10 cellular contexts compared by ENCODE assay signal in the genomic region with DNA sequence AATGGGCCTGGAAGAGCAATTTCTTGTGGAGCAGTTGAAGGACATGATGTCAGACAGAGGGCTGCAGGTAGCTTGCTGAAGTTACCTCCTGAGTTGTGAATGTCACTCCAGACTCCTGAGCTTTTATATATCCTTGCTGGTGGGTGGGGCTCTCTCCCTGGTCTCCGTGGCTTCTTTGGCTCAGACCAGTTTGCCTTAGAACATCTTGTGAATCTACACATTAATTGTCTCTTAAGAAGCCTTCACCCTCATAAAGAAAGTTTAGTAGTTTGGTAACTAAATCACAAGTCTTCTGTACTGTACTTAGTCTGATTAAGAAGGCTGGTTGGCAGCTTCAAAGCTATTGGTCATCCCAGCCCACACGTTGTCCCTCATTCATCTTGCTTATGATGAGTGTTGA. TPM values are rescaled to one million over a fixed set of nuclear protein-coding genes. Genes with fewer than 3 reads are reported as not detected.
"Had no signal": no experiment of that assay in that cellular context is flagged by ENCODE, and none has a peak within 500 bp of the region (broad histone marks: within the 10 kb centered on the region; RNA-seq: fewer than 3 reads in every experiment).

A gene with protein sequence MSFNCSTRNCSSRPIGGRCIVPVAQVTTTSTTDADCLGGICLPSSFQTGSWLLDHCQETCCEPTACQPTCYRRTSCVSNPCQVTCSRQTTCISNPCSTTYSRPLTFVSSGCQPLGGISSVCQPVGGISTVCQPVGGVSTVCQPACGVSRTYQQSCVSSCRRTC (minus strand): TSS at position 101 of the 400 bp plus-strand sequence. CDS start 56 bp downstream, at position 45.

- H3K27ac Mint-ChIP-seq: HFFc6 had no signal

- ATAC-seq: HCT116, K562 had no signal

- H3K4me3 ChIP-seq: HAP-1, K562 had no signal

- FAIRE-seq: H54, HTR-8/SVneo, K562 had no signal

- H3K9me3 ChIP-seq: HAP-1 had no signal

- H3K4me1 ChIP-seq: HAP-1 had no signal

- DNase-seq: GOT3, HFFc6, IMR-90, KG1 had no signal

- H3K36me3 ChIP-seq: HAP-1 had no signal

- H3K4me3 Mint-ChIP-seq: HFFc6 had no signal

RNA-seq across cellular contexts. Expression of the gene that starts here (rescaled TPM):
- total RNA-seq: HFFc6, HT-29, IMR-90, K562 had no signal
- polyA plus RNA-seq: IMR-90, K562 had no signal
